ENCODE assay signal across 8 cellular contexts in genomic region chr14:100375273-100375962, GRCh38. TPM values are rescaled to one million over a fixed set of nuclear protein-coding genes. Genes with fewer than 3 reads are reported as not detected.
DNase-seq lines count a peak whose midpoint lies in the region; ATAC-seq and TF ChIP-seq lines count a peak whose summit lies in the region.

No MANE protein-coding gene starts in this region.

- TF ChIP-seq CTCF in GM13976 (IDR thresholded peaks at IDR 0.05; ENCODE audit: borderline replicate concordance, control extremely low read depth, extremely low read depth, insufficient read depth, missing control alignments) (no peak), epithelial cell of esophagus (IDR thresholded peaks at IDR 0.05; ENCODE audit: insufficient read depth, low read depth, low read length, missing control alignments) (no peak)

- H3K4me1 Mint-ChIP-seq in activated CD8-positive, alpha-beta T cell treated with anti-CD3 and anti-CD28 coated beads, Interleukin-2, amount 10 ng/mL, durations not matched to agents 7 days and 5 days (ENCODE audit: low read depth), result peaks cover 52% of the 10 kb centered on the region
- H3K4me1 Mint-ChIP-seq in stimulated activated naive CD8-positive, alpha-beta T cell treated with anti-CD3 and anti-CD28 coated beads, Interleukin-15, amount 100 ng/mL, for 72 hours, result peaks cover 51% of the 10 kb centered on the region

- DNase-seq in GM13976 (ENCODE audit: low spot score) (peak; percentile 78), NCI-H1105 treated with DMSO at 0.1 percent for 48 hours (lab: John Stamatoyannopoulos, UW) (peak; percentile 11), epithelial cell of esophagus (ENCODE audit: low read depth) (peak; percentile 72), myocyte (ENCODE audit: low read depth) (peak; percentile 72), NCI-H1436 (lab: John Stamatoyannopoulos, UW) (no peak)
- DNase-seq in activated CD8-positive, alpha-beta T cell treated with anti-CD3 and anti-CD28 coated beads, Interleukin-2, amount 10 ng/mL, durations not matched to agents 7 days and 5 days, result peak; percentile 90
- peak; percentile 93 to 98 for DNase-seq in stimulated activated naive CD8-positive, alpha-beta T cell treated with anti-CD3 and anti-CD28 coated beads, Interleukin-15, amount 100 ng/mL, for 72 hours

- peak overlapping the region; percentile 78 for H3K4me3 ChIP-seq in epithelial cell of esophagus (ENCODE audit: low read length)

- peak overlapping the region; percentile 95 for H3K4me3 Mint-ChIP-seq in activated CD8-positive, alpha-beta T cell treated with anti-CD3 and anti-CD28 coated beads, Interleukin-2, amount 10 ng/mL, durations not matched to agents 7 days and 5 days
- H3K4me3 Mint-ChIP-seq in stimulated activated naive CD8-positive, alpha-beta T cell treated with anti-CD3 and anti-CD28 coated beads, Interleukin-15, amount 100 ng/mL, for 72 hours, result peak overlapping the region; percentile 86 to 93

- no peaks in the 10 kb centered on the region for H3K9me3 Mint-ChIP-seq in activated CD8-positive, alpha-beta T cell treated with anti-CD3 and anti-CD28 coated beads, Interleukin-2, amount 10 ng/mL, durations not matched to agents 7 days and 5 days (ENCODE audit: insufficient read depth)
- no peaks in the 10 kb centered on the region for H3K9me3 Mint-ChIP-seq in stimulated activated naive CD8-positive, alpha-beta T cell treated with anti-CD3 and anti-CD28 coated beads, Interleukin-15, amount 100 ng/mL, for 72 hours

- in situ Hi-C loops in GM13976 (cut with MboI; ENCODE audit: low sequenced_read_pairs, unreplicated experiment), result loop anchor here (25.0 kb wide), 1 partner anchor 1262 kb away; no protein-coding TSS in a partner anchor

- peak; percentile 38 for ATAC-seq in HG02623 (IDR thresholded peaks at IDR 0.05; ENCODE audit: unreplicated experiment)
- ATAC-seq in activated CD8-positive, alpha-beta T cell treated with anti-CD3 and anti-CD28 coated beads, Interleukin-2, amount 10 ng/mL, durations not matched to agents 7 days and 5 days, result peak; percentile 52
- ATAC-seq in stimulated activated naive CD8-positive, alpha-beta T cell treated with anti-CD3 and anti-CD28 coated beads, Interleukin-15, amount 100 ng/mL, for 72 hours, result peak; percentile 84

- H3K27ac Mint-ChIP-seq in activated CD8-positive, alpha-beta T cell treated with anti-CD3 and anti-CD28 coated beads, Interleukin-2, amount 10 ng/mL, durations not matched to agents 7 days and 5 days, result peak overlapping the region; percentile 96
- peak overlapping the region; percentile 99 to 100 for H3K27ac Mint-ChIP-seq in stimulated activated naive CD8-positive, alpha-beta T cell treated with anti-CD3 and anti-CD28 coated beads, Interleukin-15, amount 100 ng/mL, for 72 hours

- POLR2A ChIA-PET in activated CD8-positive, alpha-beta T cell treated with anti-CD3 and anti-CD28 coated beads, Interleukin-2, amount 10 ng/mL, durations not matched to agents 7 days and 5 days (lab: Charles Lee), result interaction anchor here (0.6 to 1.5 kb wide), 6 partner anchors 13 to 424 kb away, joined by 3 to 11 read pairs (median 5); no protein-coding TSS in a partner anchor

- CTCF ChIA-PET in activated CD8-positive, alpha-beta T cell treated with anti-CD3 and anti-CD28 coated beads, Interleukin-2, amount 10 ng/mL, durations not matched to agents 7 days and 5 days (lab: Charles Lee), result interaction anchor here (1.0 to 4.2 kb wide), 5 partner anchors 11 to 271 kb away, joined by 3 to 22 read pairs (median 5); no protein-coding TSS in a partner anchor

- no peaks in the 10 kb centered on the region for H3K27me3 Mint-ChIP-seq in activated CD8-positive, alpha-beta T cell treated with anti-CD3 and anti-CD28 coated beads, Interleukin-2, amount 10 ng/mL, durations not matched to agents 7 days and 5 days (ENCODE audit: low read depth)
- no peaks in the 10 kb centered on the region for H3K27me3 Mint-ChIP-seq in stimulated activated naive CD8-positive, alpha-beta T cell treated with anti-CD3 and anti-CD28 coated beads, Interleukin-15, amount 100 ng/mL, for 72 hours

- peaks cover 44% of the 10 kb centered on the region for H3K36me3 Mint-ChIP-seq in activated CD8-positive, alpha-beta T cell treated with anti-CD3 and anti-CD28 coated beads, Interleukin-2, amount 10 ng/mL, durations not matched to agents 7 days and 5 days (ENCODE audit: low read depth)

RNA-seq across cellular contexts. Expression of gene WDR25, which starts 0.9 kb away (rescaled TPM):
- total RNA-seq in activated CD8-positive, alpha-beta T cell treated with anti-CD3 and anti-CD28 coated beads, Interleukin-2, amount 10 ng/mL, durations not matched to agents 7 days and 5 days, result 1 to 10 TPM; 7.2 to 7.9 TPM
- total RNA-seq in myocyte, result 13.8 and 19.1 TPM in 2 replicates
- 18.4 TPM for polyA plus RNA-seq in myocyte (2012)

RNA-seq across cellular contexts. Expression of gene SLC25A47, which starts 52.3 kb away (rescaled TPM):
- not detected for total RNA-seq in activated CD8-positive, alpha-beta T cell treated with anti-CD3 and anti-CD28 coated beads, Interleukin-2, amount 10 ng/mL, durations not matched to agents 7 days and 5 days
- not detected in 2 replicates for total RNA-seq in myocyte
- not detected for polyA plus RNA-seq in myocyte (2012)
